Comparison of ENCODE assay signal across 1 cellular context in the genomic region with DNA sequence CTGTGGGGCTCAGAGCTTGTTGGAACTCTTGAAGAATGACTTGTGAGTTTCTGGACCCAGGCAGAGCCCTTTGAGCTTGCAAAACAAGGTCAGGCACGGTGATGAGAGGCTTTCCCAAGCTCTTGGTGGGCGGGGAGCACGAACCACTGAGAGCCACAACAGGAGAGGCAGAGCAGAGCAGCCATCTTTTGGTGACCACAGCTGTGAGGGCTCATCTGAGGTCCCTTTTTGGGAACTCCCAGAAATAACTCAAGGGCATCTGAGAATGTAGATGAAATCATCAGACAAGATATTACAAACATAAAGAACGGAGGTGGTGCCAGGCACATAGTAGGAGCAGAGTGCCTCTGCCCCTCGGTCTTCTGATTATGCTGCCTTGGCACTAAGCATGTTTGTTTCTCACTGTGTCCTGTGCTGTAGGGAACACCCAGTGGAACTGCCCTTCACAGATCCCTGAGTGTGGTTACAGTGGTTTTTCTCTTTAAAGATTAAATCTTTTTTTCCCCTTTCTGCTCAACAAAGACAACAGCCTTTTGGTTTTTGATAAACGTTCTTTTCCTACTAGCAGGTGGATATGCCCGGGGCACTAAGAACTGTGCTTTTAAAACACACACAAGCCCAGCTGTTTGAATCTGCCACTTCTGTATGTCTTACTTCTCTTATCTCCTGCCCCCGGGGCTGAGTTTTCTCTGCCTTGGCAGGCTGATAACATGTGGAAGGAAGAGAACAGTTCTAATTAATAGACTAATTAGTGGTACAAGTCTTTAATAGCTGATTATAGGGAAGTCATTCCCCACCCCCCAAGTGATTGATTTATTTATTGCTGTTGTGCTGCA.
TF ChIP-seq lines count a peak whose summit lies in the region.

No MANE protein-coding gene starts in this region.

TF ChIP-seq in H1, 55 proteins besides CTCF, POLR2A, EP300 and RAD21 (continued from another document):
- TF ChIP-seq, protein P1, sequence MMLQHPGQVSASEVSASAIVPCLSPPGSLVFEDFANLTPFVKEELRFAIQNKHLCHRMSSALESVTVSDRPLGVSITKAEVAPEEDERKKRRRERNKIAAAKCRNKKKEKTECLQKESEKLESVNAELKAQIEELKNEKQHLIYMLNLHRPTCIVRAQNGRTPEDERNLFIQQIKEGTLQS (IDR thresholded peaks at IDR 0.05; ENCODE audit: insufficient read depth, low read depth, low read length) = no peak
- no peak for TF ChIP-seq RXRA (IDR thresholded peaks at IDR 0.05; ENCODE audit: insufficient read depth, low read depth, low read length)
- TF ChIP-seq RFX5 (IDR thresholded peaks at IDR 0.05; ENCODE audit: borderline replicate concordance, low read depth, low read length) = no peak
- no peak for TF ChIP-seq CBX5 (IDR thresholded peaks at IDR 0.05; ENCODE audit: low read depth, low read length)
- TF ChIP-seq GABPA (IDR thresholded peaks at IDR 0.05; ENCODE audit: borderline replicate concordance, insufficient read depth, low read length) = no peak
- TF ChIP-seq EZH2 (IDR thresholded peaks at IDR 0.05; ENCODE audit: low read depth, low read length, severe bottlenecking) = no peak
- TF ChIP-seq SAP30 (IDR thresholded peaks at IDR 0.05; ENCODE audit: insufficient read depth, insufficient replicate concordance, low read length) = no peak
- no peak for TF ChIP-seq POU5F1 (IDR thresholded peaks at IDR 0.05; ENCODE audit: low read depth, low read length)
- no peak for TF ChIP-seq CBX8 (IDR thresholded peaks at IDR 0.05; ENCODE audit: borderline replicate concordance, low read depth, low read length)
- TF ChIP-seq BRCA1 (IDR thresholded peaks at IDR 0.05; ENCODE audit: low read depth, low read length) = no peak
